In genomic region chr3:186532641-186533072, GRCh38 we compare ENCODE assay signal across 1 cellular context.
TF ChIP-seq lines count a peak whose summit lies in the region.

No MANE protein-coding gene starts in this region.

TF ChIP-seq in GM12878, 131 proteins besides CTCF, POLR2A, EP300 and RAD21 (continued from another document):
- no peak for TF ChIP-seq REST (IDR thresholded peaks at IDR 0.05; ENCODE audit: low read depth, low read length)
- TF ChIP-seq SMAD1 (IDR thresholded peaks at IDR 0.05; ENCODE audit: low read depth, partially characterized antibody) = no peak
- no peak for TF ChIP-seq KDM1A (IDR thresholded peaks at IDR 0.05; ENCODE audit: borderline replicate concordance)
- no peak for TF ChIP-seq ASH2L (IDR thresholded peaks at IDR 0.05; ENCODE audit: borderline replicate concordance, low read depth)
- TF ChIP-seq TCF7 (IDR thresholded peaks at IDR 0.05; ENCODE audit: borderline replicate concordance) = no peak
- no peak for TF ChIP-seq ZBTB40 (IDR thresholded peaks at IDR 0.05; ENCODE audit: borderline replicate concordance)
- TF ChIP-seq PAX8 (IDR thresholded peaks at IDR 0.05) = no peak
- no peak for TF ChIP-seq E2F4 (IDR thresholded peaks at IDR 0.05; ENCODE audit: low read depth, low read length)
- TF ChIP-seq NFXL1 (IDR thresholded peaks at IDR 0.05; ENCODE audit: borderline replicate concordance) = no peak
- peak; percentile 59 for TF ChIP-seq JUNB (IDR thresholded peaks at IDR 0.05)
- no peak for TF ChIP-seq EZH2 (IDR thresholded peaks at IDR 0.05; ENCODE audit: borderline replicate concordance, control insufficient read depth, low read depth, low read length)
- no peak for TF ChIP-seq ZNF207 (IDR thresholded peaks at IDR 0.05; ENCODE audit: borderline replicate concordance)
- TF ChIP-seq MEF2A (IDR thresholded peaks at IDR 0.05; ENCODE audit: insufficient read depth, low read depth, low read length) = no peak
- no peak for TF ChIP-seq IRF3 (IDR thresholded peaks at IDR 0.05)
- TF ChIP-seq SKIL (IDR thresholded peaks at IDR 0.05; ENCODE audit: low read depth, poor library complexity, severe bottlenecking) = no peak
- peak; percentile 72; the same call in 1 of the 2 replicates for TF ChIP-seq CREM (IDR thresholded peaks at IDR 0.05; ENCODE audit: low read depth)
- no peak for TF ChIP-seq SREBF1 (IDR thresholded peaks at IDR 0.05; ENCODE audit: low read length)
- no peak for TF ChIP-seq PRDM15 (CRISPR knock-in tag; IDR thresholded peaks at IDR 0.05)
- peak; percentile 43 for TF ChIP-seq CUX1 (IDR thresholded peaks at IDR 0.05; ENCODE audit: insufficient replicate concordance, low read depth, low read length)
- peak; percentile 78 for TF ChIP-seq RUNX3 (IDR thresholded peaks at IDR 0.05; ENCODE audit: low read length)
- TF ChIP-seq CBFB (IDR thresholded peaks at IDR 0.05; ENCODE audit: low read depth) = no peak
- peak; percentile 39 for TF ChIP-seq MEF2B (IDR thresholded peaks at IDR 0.05; ENCODE audit: partially characterized antibody, poor library complexity, severe bottlenecking)
- TF ChIP-seq SIN3A (IDR thresholded peaks at IDR 0.05; ENCODE audit: low read depth, low read length) = no peak
- peak; percentile 50; the same call in 1 of the 2 replicates for TF ChIP-seq JUND (IDR thresholded peaks at IDR 0.05; ENCODE audit: low read depth, low read length)
- no peak for TF ChIP-seq IRF4 (IDR thresholded peaks at IDR 0.05; ENCODE audit: low read depth, low read length)
- TF ChIP-seq WRNIP1 (IDR thresholded peaks at IDR 0.05; ENCODE audit: borderline replicate concordance, low read depth, low read length) = no peak
- TF ChIP-seq TAF1 (IDR thresholded peaks at IDR 0.05; ENCODE audit: borderline replicate concordance, low read depth, low read length) = no peak
- no peak for TF ChIP-seq PML (IDR thresholded peaks at IDR 0.05; ENCODE audit: low read length)
- TF ChIP-seq NRF1 (conservative IDR thresholded peaks at IDR 0.05; ENCODE audit: low read depth, low read length) = no peak
- no peak for TF ChIP-seq ZZZ3 (IDR thresholded peaks at IDR 0.05; ENCODE audit: control insufficient read depth, insufficient read length, low read depth)
- TF ChIP-seq SMARCA5 (IDR thresholded peaks at IDR 0.05) = peak; percentile 45
- TF ChIP-seq MLLT1 (IDR thresholded peaks at IDR 0.05) = peak; percentile 69
- TF ChIP-seq ZNF384 (IDR thresholded peaks at IDR 0.05; ENCODE audit: borderline replicate concordance, low read depth, low read length) = no peak
- peak; percentile 19; the same call in 1 of the 2 replicates for TF ChIP-seq BACH1 (IDR thresholded peaks at IDR 0.05; ENCODE audit: borderline replicate concordance)
- TF ChIP-seq BCL11A (IDR thresholded peaks at IDR 0.05; ENCODE audit: low read depth, low read length) = peak; percentile 41; the same call in 1 of the 2 replicates
- no peak for TF ChIP-seq TCF3 (IDR thresholded peaks at IDR 0.05; ENCODE audit: borderline replicate concordance, insufficient read depth, low read depth, low read length)
